15 cellular contexts compared by ENCODE assay signal in the genomic region with DNA sequence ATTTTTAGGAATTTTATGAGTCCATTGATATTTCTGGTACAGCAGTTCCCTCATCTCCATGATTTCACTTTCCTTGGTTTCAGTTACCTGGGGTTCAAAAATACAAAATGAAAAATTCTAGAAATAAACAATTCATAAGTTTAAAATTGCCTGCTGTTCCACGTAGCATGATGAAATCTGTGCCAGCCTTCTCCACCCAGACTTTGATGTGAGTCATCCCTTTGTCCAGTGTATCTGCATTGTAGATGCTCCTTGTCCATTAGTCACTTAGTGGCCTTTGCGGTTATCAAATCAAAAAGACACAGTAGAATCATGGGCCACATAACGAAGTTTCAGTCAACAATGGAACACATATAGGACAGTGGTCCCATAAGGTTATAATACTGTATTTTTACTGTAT.
DNase-seq lines count a peak whose midpoint lies in the region; ATAC-seq and TF ChIP-seq lines count a peak whose summit lies in the region.
"Had no signal": no experiment of that assay in that cellular context is flagged by ENCODE, and none has a peak within 500 bp of the region (broad histone marks: within the 10 kb centered on the region; RNA-seq: fewer than 3 reads in every experiment).

No MANE protein-coding gene starts in this region.

- peaks cover 0 to 16% of the 10 kb centered on the region in 2 experiments; a peak in 1 of 4 replicates for H3K4me1 ChIP-seq in HCT116 (ENCODE audit: control insufficient read depth in 1 of 2, insufficient read depth in 2 of 2, low read length in 2 of 2)
- peaks cover 0 to 47% (median 18%) of the 10 kb centered on the region in 4 donors for H3K4me1 ChIP-seq in tibial artery
- H3K4me1 ChIP-seq in CD8-positive, alpha-beta T cell (ENCODE audit: insufficient read depth, low read length) = peaks cover 4% of the 10 kb centered on the region
- H3K4me1 ChIP-seq: neural progenitor cell had no signal

- H4K20me1 ChIP-seq in HCT116 (ENCODE audit: insufficient read depth) = no peaks in the 10 kb centered on the region

- ATAC-seq in HCT116 = no peak
- no peak for ATAC-seq in CD8-positive, alpha-beta T cell

- H3K36me3 ChIP-seq in HCT116 (ENCODE audit: control insufficient read depth in 1 of 2, insufficient read depth in 2 of 2, low read length in 2 of 2) (no peaks in the 10 kb centered on the region), tibial artery (no peaks in the 10 kb centered on the region)
- H3K36me3 ChIP-seq in CD8-positive, alpha-beta T cell (ENCODE audit: insufficient read depth, low read length) = no peaks in the 10 kb centered on the region
- H3K36me3 ChIP-seq: neural progenitor cell had no signal

- H3K4me1 Mint-ChIP-seq in CD8-positive, alpha-beta T cell (ENCODE audit: low read depth) = peaks cover 8% of the 10 kb centered on the region

- H2AFZ ChIP-seq in HCT116 (ENCODE audit: low read depth, low read length, poor library complexity, severe bottlenecking) = no peak overlapping the region
- H2AFZ ChIP-seq: hepatocyte, neural progenitor cell had no signal

- no peaks in the 10 kb centered on the region for H3K27me3 ChIP-seq in HCT116 (ENCODE audit: insufficient read depth, low read length)
- no peaks in the 10 kb centered on the region for H3K27me3 ChIP-seq in tibial artery
- no peaks in the 10 kb centered on the region for H3K27me3 ChIP-seq in CD8-positive, alpha-beta T cell (ENCODE audit: insufficient read depth, low read length)
- H3K27me3 ChIP-seq: hepatocyte, neural progenitor cell had no signal

- no TSS peak for BruUV-seq in HCT116 (replicated peaks; lab: Mats Ljungman, UMichigan)

- RAD21 ChIA-PET in HCT116 (lab: Charles Lee; ENCODE audit: low non-redundant PET in 1 of 2, low total read pairs in 2 of 2, uncharacterized antibody in 2 of 2, unreplicated experiment in 2 of 2) = no interaction called here

- no peak overlapping the region for H3K9ac ChIP-seq in HCT116 (ENCODE audit: low read length)
- H3K9ac ChIP-seq: KMS-11, neural progenitor cell had no signal

- H3K9me3 Mint-ChIP-seq in CD8-positive, alpha-beta T cell = no peaks in the 10 kb centered on the region
- H3K9me3 Mint-ChIP-seq: neural progenitor cell had no signal

- H3K27me3 Mint-ChIP-seq in CD8-positive, alpha-beta T cell (ENCODE audit: low read depth) = no peaks in the 10 kb centered on the region

- H3K27ac ChIP-seq in HCT116 (ENCODE audit: low read depth, low read length) (no peak overlapping the region), tibial artery (peak overlapping the region; percentile 24 to 69)
- no peak overlapping the region for H3K27ac ChIP-seq in CD8-positive, alpha-beta T cell (ENCODE audit: low read depth, low read length)
- H3K27ac ChIP-seq: hepatocyte, KMS-11, neural progenitor cell, SK-N-MC had no signal

- TF ChIP-seq RAD21 in HCT116 (IDR thresholded peaks at IDR 0.05; ENCODE audit: low read depth) = no peak

- H3K36me3 Mint-ChIP-seq in CD8-positive, alpha-beta T cell = no peaks in the 10 kb centered on the region
- H3K36me3 Mint-ChIP-seq: neural progenitor cell had no signal

- no peaks in the 10 kb centered on the region for H3K9me2 ChIP-seq in HCT116 (ENCODE audit: insufficient read depth)

- no peak overlapping the region for H3K27ac Mint-ChIP-seq in CD8-positive, alpha-beta T cell
- H3K27ac Mint-ChIP-seq: neural progenitor cell had no signal

- no peak overlapping the region for H3K4me3 Mint-ChIP-seq in CD8-positive, alpha-beta T cell
- H3K4me3 Mint-ChIP-seq: neural progenitor cell had no signal

- no peak overlapping the region for H3K4me2 ChIP-seq in HCT116 (ENCODE audit: low read length)
- H3K4me2 ChIP-seq: hepatocyte, KMS-11, neural progenitor cell had no signal

- no peaks in the 10 kb centered on the region for H3K79me2 ChIP-seq in HCT116 (ENCODE audit: insufficient read depth, low read length)
- H3K79me2 ChIP-seq: hepatocyte had no signal

- H3K4me3 ChIP-seq in HCT116 (replicated peaks in 1 of 2; ENCODE audit: low read depth in 1 of 2, low read length in 2 of 2) (no peak overlapping the region), fibroblast of the aortic adventitia (ENCODE audit: low read depth, low read length) (no peak overlapping the region), tibial artery (no peak overlapping the region)
- H3K4me3 ChIP-seq in CD8-positive, alpha-beta T cell (ENCODE audit: low read depth, low read length) = no peak overlapping the region
- H3K4me3 ChIP-seq: hepatocyte, neural progenitor cell, SK-N-MC, skin epidermis had no signal

- no peak for TF ChIP-seq POLR2A in HCT116 (IDR thresholded peaks at IDR 0.05; ENCODE audit: borderline replicate concordance, extremely low read depth, insufficient read depth, insufficient read length)

- in situ Hi-C loops in G401 (cut with HindIII; ENCODE audit: low sequenced_read_pairs) = no loop called here

- no peaks in the 10 kb centered on the region for H3K9me3 ChIP-seq in HCT116 (ENCODE audit: control insufficient read depth in 1 of 2, insufficient read depth in 1 of 2, low read depth in 1 of 2, low read length in 2 of 2)
- no peaks in the 10 kb centered on the region for H3K9me3 ChIP-seq in tibial artery
- no peaks in the 10 kb centered on the region for H3K9me3 ChIP-seq in CD8-positive, alpha-beta T cell (ENCODE audit: low read length)

- POLR2A ChIA-PET in HCT116 (lab: Charles Lee) = no interaction called here
- POLR2A ChIA-PET in CD8-positive, alpha-beta T cell (lab: Charles Lee) = no interaction called here

- CTCF ChIA-PET in HCT116 (lab: Charles Lee) = no interaction called here
- CTCF ChIA-PET in CD8-positive, alpha-beta T cell (lab: Charles Lee) = no interaction called here

- intact Hi-C loops in HCT116 (cut with micrococcal nuclease) = no loop called here
- intact Hi-C loops in tibial artery (cut with DNase I; ENCODE audit: low total_unique reads) = loop anchor here (10.0 kb wide), 1 partner anchor 234 kb away; no protein-coding TSS in a partner anchor
- intact Hi-C loops in CD8-positive, alpha-beta T cell (cut with DNase I, micrococcal nuclease) = no loop called here

- DNase-seq in HCT116 (ENCODE audit: low read depth, low spot score) (no peak), SW480 (ENCODE audit: low spot score) (peak; percentile 84), fibroblast of the aortic adventitia (ENCODE audit: low read depth) (peak; percentile 70), tibial artery (no peak), G401 (ENCODE audit: low spot score) (no peak), AG08396 (ENCODE audit: low spot score) (no peak)
- DNase-seq in CD8-positive, alpha-beta T cell = no peak
- DNase-seq: activated T-cell treated with anti-CD3 and anti-CD28 coated beads for 4 hours, amygdala, NCI-H1930 had no signal

- TF ChIP-seq CTCF in HCT116 (IDR thresholded peaks at IDR 0.05 in 2 of 3, conservative IDR thresholded peaks at IDR 0.05 in 1 of 3; ENCODE audit: borderline replicate concordance in 1 of 3, insufficient read depth in 1 of 3, low read depth in 2 of 3, low read length in 2 of 3) (no peak), fibroblast of the aortic adventitia (IDR thresholded peaks at IDR 0.05; ENCODE audit: insufficient read depth, low read length) (no peak), tibial artery (IDR thresholded peaks at IDR 0.05) (no peak)
- TF ChIP-seq CTCF in CD8-positive, alpha-beta T cell (IDR thresholded peaks at IDR 0.05) = no peak

TF ChIP-seq in HCT116, 20 proteins besides CTCF, POLR2A, EP300 and RAD21:
- TF ChIP-seq, protein P1, sequence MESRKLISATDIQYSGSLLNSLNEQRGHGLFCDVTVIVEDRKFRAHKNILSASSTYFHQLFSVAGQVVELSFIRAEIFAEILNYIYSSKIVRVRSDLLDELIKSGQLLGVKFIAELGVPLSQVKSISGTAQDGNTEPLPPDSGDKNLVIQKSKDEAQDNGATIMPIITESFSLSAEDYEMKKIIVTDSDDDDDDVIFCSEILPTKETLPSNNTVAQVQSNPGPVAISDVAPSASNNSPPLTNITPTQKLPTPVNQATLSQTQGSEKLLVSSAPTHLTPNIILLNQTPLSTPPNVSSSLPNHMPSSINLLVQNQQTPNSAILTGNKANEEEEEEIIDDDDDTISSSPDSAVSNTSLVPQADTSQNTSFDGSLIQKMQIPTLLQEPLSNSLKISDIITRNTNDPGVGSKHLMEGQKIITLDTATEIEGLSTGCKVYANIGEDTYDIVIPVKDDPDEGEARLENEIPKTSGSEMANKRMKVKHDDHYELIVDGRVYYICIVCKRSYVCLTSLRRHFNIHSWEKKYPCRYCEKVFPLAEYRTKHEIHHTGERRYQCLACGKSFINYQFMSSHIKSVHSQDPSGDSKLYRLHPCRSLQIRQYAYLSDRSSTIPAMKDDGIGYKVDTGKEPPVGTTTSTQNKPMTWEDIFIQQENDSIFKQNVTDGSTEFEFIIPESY (IDR thresholded peaks at IDR 0.05; ENCODE audit: extremely low read depth, insufficient replicate concordance, low read length) = no peak
- TF ChIP-seq SP1 (IDR thresholded peaks at IDR 0.05; ENCODE audit: low read depth) (no peak), FOSL1 (IDR thresholded peaks at IDR 0.05; ENCODE audit: low read depth) (peak; percentile 28; the same call in 1 of the 2 replicates), CEBPB (IDR thresholded peaks at IDR 0.05; ENCODE audit: low read depth) (peak; percentile 55), JUND (IDR thresholded peaks at IDR 0.05) (0 out of 2 replicates have a peak, but pooled peaks have one; percentile 31), TCF7L2 (IDR thresholded peaks at IDR 0.05; ENCODE audit: borderline replicate concordance, extremely low read depth, insufficient read depth, insufficient read length) (peak; percentile 38)
TF ChIP-seq in HCT116: peak in this region for 4.

Comparison
In these comparisons a context has a peak if more than half of its experiments do, and no peak if none do; other contexts are left out.
1. DNase-seq: peak in SW480 (single experiment) and fibroblast of the aortic adventitia (single experiment); none in HCT116 (single experiment), tibial artery (0 of 2), G401 (single experiment), CD8-positive, alpha-beta T cell (0 of 7) and AG08396 (single experiment).
2. H3K27ac ChIP-seq: peak in tibial artery (2 of 2); none in HCT116 (single experiment) and CD8-positive, alpha-beta T cell (single experiment).